1 cellular context compared by ENCODE assay signal in genomic region chr2:95346738-95347671, GRCh38.
TF ChIP-seq lines count a peak whose summit lies in the region.

No MANE protein-coding gene starts in this region.

TF ChIP-seq in HepG2, 621 proteins besides CTCF, POLR2A, EP300 and RAD21:
- no peak for TF ChIP-seq ZNF567 (CRISPR knock-in tag; IDR thresholded peaks at IDR 0.05; ENCODE audit: borderline replicate concordance)
- TF ChIP-seq ZNF800 (CRISPR knock-in tag; IDR thresholded peaks at IDR 0.05), result peak; percentile 26; the same call in 1 of the 2 replicates
